14 cellular contexts compared by ENCODE assay signal in genomic region chr14:80586116-80586515, GRCh38.
"Had no signal": no experiment of that assay in that cellular context is flagged by ENCODE, and none has a peak within 500 bp of the region (broad histone marks: within the 10 kb centered on the region; RNA-seq: fewer than 3 reads in every experiment).

No MANE protein-coding gene starts in this region.

- H3K27me3 Mint-ChIP-seq: activated CD8-positive, alpha-beta T cell treated with anti-CD3 and anti-CD28 coated beads for 36 hours; activated naive CD4-positive, alpha-beta T cell treated with anti-CD3 and anti-CD28 coated beads, Interleukin-2, amount 50 U/mL, for 24 hours had no signal

- H3K27ac ChIP-seq: colonic mucosa, ovary, sigmoid colon had no signal

- DNase-seq: activated CD4-positive, alpha-beta T cell treated with anti-CD3 and anti-CD28 coated beads for 48 hours; activated CD8-positive, alpha-beta T cell treated with anti-CD3 and anti-CD28 coated beads for 36 hours; activated effector memory CD4-positive, alpha-beta T cell treated with anti-CD3 and anti-CD28 coated beads, Interleukin-2, amount 50 U/mL, for 16 hours; activated T-cell treated with anti-CD3 and anti-CD28 coated beads, Interleukin-2, amount 50 U/mL, for 4 hours; caudate nucleus; colonic mucosa; hippocampal formation; left ventricle myocardium superior; nephron progenitor cell; ovary; sigmoid colon had no signal

- H3K4me3 Mint-ChIP-seq: activated CD8-positive, alpha-beta T cell treated with anti-CD3 and anti-CD28 coated beads for 36 hours; activated naive CD4-positive, alpha-beta T cell treated with anti-CD3 and anti-CD28 coated beads, Interleukin-2, amount 50 U/mL, for 24 hours; activated T-cell treated with anti-CD3 and anti-CD28 coated beads, Interleukin-2, amount 50 U/mL, for 4 hours; nephron progenitor cell; stimulated activated effector memory CD8-positive, alpha-beta T cell treated with anti-CD3 and anti-CD28 coated beads, Interleukin-12 subunit alpha, Interleukin-12 subunit beta, amount 100 ng/mL, for 72 hours had no signal

- H3K36me3 Mint-ChIP-seq: stimulated activated effector memory CD8-positive, alpha-beta T cell treated with anti-CD3 and anti-CD28 coated beads, Interleukin-12 subunit alpha, Interleukin-12 subunit beta, amount 100 ng/mL, for 72 hours had no signal

- H3K27me3 ChIP-seq: colonic mucosa, ovary, sigmoid colon had no signal

- H3K4me1 Mint-ChIP-seq: nephron progenitor cell had no signal

- H3K27ac Mint-ChIP-seq: activated CD8-positive, alpha-beta T cell treated with anti-CD3 and anti-CD28 coated beads for 36 hours; activated naive CD4-positive, alpha-beta T cell treated with anti-CD3 and anti-CD28 coated beads, Interleukin-2, amount 50 U/mL, for 24 hours; nephron progenitor cell; stimulated activated effector memory CD8-positive, alpha-beta T cell treated with anti-CD3 and anti-CD28 coated beads, Interleukin-12 subunit alpha, Interleukin-12 subunit beta, amount 100 ng/mL, for 72 hours had no signal

- H3K9me3 ChIP-seq: colonic mucosa, ovary, sigmoid colon had no signal

- ATAC-seq: activated CD8-positive, alpha-beta T cell treated with anti-CD3 and anti-CD28 coated beads for 36 hours; activated T-cell treated with anti-CD3 and anti-CD28 coated beads, Interleukin-2, amount 50 U/mL, for 4 hours; esophagus mucosa; left ventricle myocardium superior; stimulated activated effector memory CD8-positive, alpha-beta T cell treated with anti-CD3 and anti-CD28 coated beads, Interleukin-12 subunit alpha, Interleukin-12 subunit beta, amount 100 ng/mL, for 72 hours had no signal

- H3K4me3 ChIP-seq: colonic mucosa, ovary, sigmoid colon had no signal

- H3K36me3 ChIP-seq: colonic mucosa, ovary, sigmoid colon had no signal

- H3K4me1 ChIP-seq: colonic mucosa had no signal
